18 cellular contexts compared by ENCODE assay signal in the genomic region with DNA sequence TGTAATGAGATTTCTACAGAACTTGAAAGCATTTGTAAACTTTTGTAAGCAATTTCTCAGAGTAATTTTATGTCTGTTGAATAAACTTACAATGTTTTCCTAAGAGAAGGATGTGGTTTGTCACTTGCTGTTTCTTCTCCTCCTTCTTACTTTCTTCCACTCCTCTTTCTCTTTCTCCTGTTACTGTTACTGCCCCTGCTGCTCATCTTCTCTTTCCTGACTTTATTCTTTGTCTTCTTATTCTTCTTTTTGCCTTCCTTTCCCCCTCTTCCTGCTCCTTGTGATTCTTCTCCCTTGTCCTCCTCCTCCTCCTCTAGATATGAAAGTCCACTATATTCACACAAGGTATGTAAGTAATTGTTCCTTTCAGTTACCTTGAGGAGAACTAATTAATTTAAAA. TPM values are rescaled to one million over a fixed set of nuclear protein-coding genes. Genes with fewer than 3 reads are reported as not detected.
DNase-seq lines count a peak whose midpoint lies in the region; ATAC-seq and TF ChIP-seq lines count a peak whose summit lies in the region.
"Had no signal": no experiment of that assay in that cellular context is flagged by ENCODE, and none has a peak within 500 bp of the region (broad histone marks: within the 10 kb centered on the region; RNA-seq: fewer than 3 reads in every experiment).

No MANE protein-coding gene starts in this region.

- POLR2A ChIA-PET in activated CD4-positive, alpha-beta T cell treated with anti-CD3 and anti-CD28 coated beads, Interleukin-2, amount 10 ng/mL, durations not matched to agents 7 days and 5 days (lab: Charles Lee): no interaction called here
- POLR2A ChIA-PET in activated CD8-positive, alpha-beta T cell treated with anti-CD3 and anti-CD28 coated beads, Interleukin-2, amount 10 ng/mL, durations not matched to agents 7 days and 5 days (lab: Charles Lee): no interaction called here
- POLR2A ChIA-PET in GM10248 (lab: Yijun Ruan, JAX): no interaction called here

- H3K9me3 Mint-ChIP-seq in activated CD4-positive, alpha-beta T cell treated with anti-CD3 and anti-CD28 coated beads, Interleukin-2, amount 10 ng/mL, durations not matched to agents 7 days and 5 days: peaks cover 22% of the 10 kb centered on the region
- H3K9me3 Mint-ChIP-seq in activated CD8-positive, alpha-beta T cell treated with anti-CD3 and anti-CD28 coated beads, Interleukin-2, amount 10 ng/mL, durations not matched to agents 7 days and 5 days (ENCODE audit: insufficient read depth): peaks cover 7% of the 10 kb centered on the region
- H3K9me3 Mint-ChIP-seq in naive B cell: peaks cover 0 to 14% (median 4%) of the 10 kb centered on the region in 7 donors
- H3K9me3 Mint-ChIP-seq in endothelial cell (ENCODE audit: unreplicated experiment): no peaks in the 10 kb centered on the region

- CTCF ChIA-PET in activated CD4-positive, alpha-beta T cell treated with anti-CD3 and anti-CD28 coated beads, Interleukin-2, amount 10 ng/mL, durations not matched to agents 7 days and 5 days (lab: Charles Lee): no interaction called here
- CTCF ChIA-PET in activated CD8-positive, alpha-beta T cell treated with anti-CD3 and anti-CD28 coated beads, Interleukin-2, amount 10 ng/mL, durations not matched to agents 7 days and 5 days (lab: Charles Lee): no interaction called here
- CTCF ChIA-PET in GM10248 (lab: Yijun Ruan, JAX): interaction anchor here (0.9 to 3.4 kb wide), 4 partner anchors 8 to 51 kb away, joined by 3 to 13 read pairs (median 4); no protein-coding TSS in a partner anchor

- ATAC-seq in activated CD8-positive, alpha-beta T cell treated with anti-CD3 and anti-CD28 coated beads, Interleukin-2, amount 10 ng/mL, durations not matched to agents 7 days and 5 days: no peak
- no peak for ATAC-seq in naive B cell (ENCODE audit: low read depth in 2 of 2)
- ATAC-seq in upper lobe of left lung (ENCODE audit: low FRiP score in 2 of 2): no peak
- ATAC-seq: heart right ventricle, right cardiac atrium had no signal

- peaks cover 3% of the 10 kb centered on the region for H3K27me3 Mint-ChIP-seq in activated CD4-positive, alpha-beta T cell treated with anti-CD3 and anti-CD28 coated beads, Interleukin-2, amount 10 ng/mL, durations not matched to agents 7 days and 5 days
- H3K27me3 Mint-ChIP-seq in activated CD8-positive, alpha-beta T cell treated with anti-CD3 and anti-CD28 coated beads, Interleukin-2, amount 10 ng/mL, durations not matched to agents 7 days and 5 days (ENCODE audit: low read depth): no peaks in the 10 kb centered on the region
- H3K27me3 Mint-ChIP-seq in naive B cell (no peaks in the 10 kb centered on the region), endothelial cell (ENCODE audit: unreplicated experiment) (peaks cover 2% of the 10 kb centered on the region)

- H3K4me1 ChIP-seq in upper lobe of left lung: peaks cover 14 to 28% (median 16%) of the 10 kb centered on the region in 4 donors
- H3K4me1 ChIP-seq: adrenal gland had no signal

- no peak for TF ChIP-seq EP300 in upper lobe of left lung (IDR thresholded peaks at IDR 0.05)

- peak overlapping the region; percentile 4 for H3K4me3 Mint-ChIP-seq in activated CD4-positive, alpha-beta T cell treated with anti-CD3 and anti-CD28 coated beads, Interleukin-2, amount 10 ng/mL, durations not matched to agents 7 days and 5 days
- peak overlapping the region; percentile 57 for H3K4me3 Mint-ChIP-seq in activated CD8-positive, alpha-beta T cell treated with anti-CD3 and anti-CD28 coated beads, Interleukin-2, amount 10 ng/mL, durations not matched to agents 7 days and 5 days
- peak overlapping the region; percentile 34 to 93 (median 74) for H3K4me3 Mint-ChIP-seq in naive B cell
- H3K4me3 Mint-ChIP-seq in endothelial cell (ENCODE audit: unreplicated experiment): no peak overlapping the region
- H3K4me3 Mint-ChIP-seq: nephron had no signal

- peak overlapping the region; percentile 81 for H3K27ac Mint-ChIP-seq in activated CD4-positive, alpha-beta T cell treated with anti-CD3 and anti-CD28 coated beads, Interleukin-2, amount 10 ng/mL, durations not matched to agents 7 days and 5 days
- peak overlapping the region; percentile 90 for H3K27ac Mint-ChIP-seq in activated CD8-positive, alpha-beta T cell treated with anti-CD3 and anti-CD28 coated beads, Interleukin-2, amount 10 ng/mL, durations not matched to agents 7 days and 5 days
- H3K27ac Mint-ChIP-seq in naive B cell (peak overlapping the region; percentile 89 to 98 (median 96)), endothelial cell (ENCODE audit: unreplicated experiment) (no peak overlapping the region)
- H3K27ac Mint-ChIP-seq: nephron had no signal

- no peak overlapping the region for H3K4me3 ChIP-seq in upper lobe of left lung
- H3K4me3 ChIP-seq: adrenal gland, heart right ventricle had no signal

- H3K9me3 ChIP-seq in upper lobe of left lung: no peaks in the 10 kb centered on the region
- H3K9me3 ChIP-seq: adrenal gland had no signal

- no peaks in the 10 kb centered on the region for H3K27me3 ChIP-seq in upper lobe of left lung
- H3K27me3 ChIP-seq: adrenal gland, esophagus muscularis mucosa, heart right ventricle, stomach had no signal

- no peak for TF ChIP-seq POLR2A in upper lobe of left lung (IDR thresholded peaks at IDR 0.05)

- H3K27ac ChIP-seq in upper lobe of left lung: peak overlapping the region; percentile 42 to 77 (median 68)
- H3K27ac ChIP-seq: adrenal gland, heart right ventricle had no signal

- peaks cover 50% of the 10 kb centered on the region for H3K4me1 Mint-ChIP-seq in activated CD4-positive, alpha-beta T cell treated with anti-CD3 and anti-CD28 coated beads, Interleukin-2, amount 10 ng/mL, durations not matched to agents 7 days and 5 days
- H3K4me1 Mint-ChIP-seq in activated CD8-positive, alpha-beta T cell treated with anti-CD3 and anti-CD28 coated beads, Interleukin-2, amount 10 ng/mL, durations not matched to agents 7 days and 5 days (ENCODE audit: low read depth): peaks cover 50% of the 10 kb centered on the region
- H3K4me1 Mint-ChIP-seq in naive B cell (peaks cover 45 to 61% (median 46%) of the 10 kb centered on the region in 3 donors), endothelial cell (ENCODE audit: unreplicated experiment) (peaks cover 13% of the 10 kb centered on the region)

- no peaks in the 10 kb centered on the region for H3K36me3 ChIP-seq in upper lobe of left lung
- H3K36me3 ChIP-seq: adrenal gland, esophagus muscularis mucosa, heart right ventricle, stomach had no signal

- peaks cover 27% of the 10 kb centered on the region for H3K36me3 Mint-ChIP-seq in activated CD4-positive, alpha-beta T cell treated with anti-CD3 and anti-CD28 coated beads, Interleukin-2, amount 10 ng/mL, durations not matched to agents 7 days and 5 days (ENCODE audit: low read depth)
- H3K36me3 Mint-ChIP-seq in activated CD8-positive, alpha-beta T cell treated with anti-CD3 and anti-CD28 coated beads, Interleukin-2, amount 10 ng/mL, durations not matched to agents 7 days and 5 days (ENCODE audit: low read depth): peaks cover 23% of the 10 kb centered on the region
- H3K36me3 Mint-ChIP-seq in naive B cell: no peaks in the 10 kb centered on the region
- H3K36me3 Mint-ChIP-seq in endothelial cell (ENCODE audit: low read depth, unreplicated experiment): no peaks in the 10 kb centered on the region

- DNase-seq in activated CD4-positive, alpha-beta T cell treated with anti-CD3 and anti-CD28 coated beads, Interleukin-2, amount 10 ng/mL, durations not matched to agents 7 days and 5 days: no peak
- DNase-seq in activated CD4-positive, alpha-beta T cell treated with anti-CD3 and anti-CD28 coated beads for 4 hours: no peak
- DNase-seq in activated CD8-positive, alpha-beta T cell treated with anti-CD3 and anti-CD28 coated beads, Interleukin-2, amount 10 ng/mL, durations not matched to agents 7 days and 5 days: no peak
- DNase-seq in naive B cell: no peak
- no peak for DNase-seq in upper lobe of left lung
- DNase-seq in endothelial cell (ENCODE audit: low spot score): no peak
- DNase-seq in NCI-H2196 (lab: John Stamatoyannopoulos, UW; ENCODE audit: unreplicated experiment): no peak
- DNase-seq in GM10248 (ENCODE audit: extremely low spot score): no peak
- DNase-seq: adrenal gland, cortex of kidney, heart right ventricle, NCI-H2029 treated with DMSO at 0.1 percent for 48 hours, NCI-H774, right cardiac atrium, SHP77, stomach had no signal

- TF ChIP-seq CTCF in upper lobe of left lung (IDR thresholded peaks at IDR 0.05) (no peak), endothelial cell (IDR thresholded peaks at IDR 0.05; ENCODE audit: unreplicated experiment) (no peak), GM10248 (IDR thresholded peaks at IDR 0.05; ENCODE audit: control extremely low read depth, extremely low read depth, low read depth, missing control alignments) (no peak)

RNA-seq across cellular contexts. Expression of a gene that starts 31.1 kb away (rescaled TPM):
- total RNA-seq in activated CD4-positive, alpha-beta T cell treated with anti-CD3 and anti-CD28 coated beads, Interleukin-2, amount 10 ng/mL, durations not matched to agents 7 days and 5 days: not detected
- total RNA-seq in activated CD8-positive, alpha-beta T cell treated with anti-CD3 and anti-CD28 coated beads, Interleukin-2, amount 10 ng/mL, durations not matched to agents 7 days and 5 days: not detected
- polyA plus RNA-seq in naive B cell (ENCODE audit: low read depth in 6 of 6): under 1 TPM in 2 of 6 donors, not detected in 4; 0.32 to 0.36 TPM
- total RNA-seq in upper lobe of left lung (10 to 100 TPM in 4 of 6 donors, 1 to 10 TPM in 2; 2.4 to 66.5 (median 16.2) TPM), endothelial cell (ENCODE audit: unreplicated experiment) (not detected)
- total RNA-seq: esophagus muscularis mucosa, right cardiac atrium had no signal
- polyA plus RNA-seq: adrenal gland, right cardiac atrium had no signal
